Comparison of ENCODE assay signal across 26 cellular contexts in the genomic region with DNA sequence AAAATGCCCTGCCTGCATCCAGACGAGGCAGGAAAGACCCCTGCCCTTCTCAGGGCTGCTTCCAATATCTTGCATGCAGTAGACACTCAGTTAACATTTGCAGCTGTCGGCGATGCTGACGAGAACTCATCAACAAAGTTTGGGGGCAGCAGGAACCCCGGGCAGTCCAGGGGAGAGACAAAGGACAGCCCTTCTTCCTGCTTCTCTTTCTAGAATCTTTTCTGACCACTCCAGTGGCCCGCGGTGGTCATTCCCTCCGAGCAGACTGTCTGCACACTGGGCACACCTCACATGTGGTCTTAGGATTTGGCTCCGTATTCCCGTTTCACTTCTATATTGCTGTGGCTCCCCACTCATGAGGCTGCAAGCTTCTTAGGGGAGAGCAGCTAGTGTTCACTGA. TPM values are rescaled to one million over a fixed set of nuclear protein-coding genes. Genes with fewer than 3 reads are reported as not detected.
"Had no signal": no experiment of that assay in that cellular context is flagged by ENCODE, and none has a peak within 500 bp of the region (broad histone marks: within the 10 kb centered on the region; RNA-seq: fewer than 3 reads in every experiment).

No MANE protein-coding gene starts in this region.

- H3K27ac ChIP-seq: coronary artery, gastrocnemius medialis, neutrophil, sigmoid colon, skin epidermis, thyroid gland, upper lobe of right lung, vagina had no signal

- H3K4me1 ChIP-seq: gastrocnemius medialis, sigmoid colon, thyroid gland, upper lobe of right lung, vagina had no signal

- H3K27ac Mint-ChIP-seq: immature natural killer cell, naive B cell, nephron had no signal

- H3K9me3 Mint-ChIP-seq: immature natural killer cell, nephron had no signal

- DNase-seq: effector CD4-positive, alpha-beta T cell; gastrocnemius medialis; glutamatergic neuron; immature natural killer cell; left colon; left ventricle myocardium superior; mesenchymal stem cell; naive B cell; posterior cingulate gyrus; sigmoid colon; stimulated activated CD4-positive, alpha-beta T cell treated with anti-CD3 and anti-CD28 coated beads, Interleukin-12 subunit alpha, Interleukin-12 subunit beta, amount 100 ng/mL, for 4 hours; stimulated activated naive CD4-positive, alpha-beta T cell treated with Interleukin-2 at 50 U/mL for 16 hours; thyroid gland; upper lobe of right lung had no signal

- H3K27me3 Mint-ChIP-seq: naive B cell had no signal

- H3K4me3 Mint-ChIP-seq: immature natural killer cell, naive B cell, nephron had no signal

- H3K4me3 ChIP-seq: coronary artery, gastrocnemius medialis, lung, sigmoid colon, skin epidermis, thyroid gland, upper lobe of right lung, vagina had no signal

- H3K36me3 ChIP-seq: gastrocnemius medialis, sigmoid colon, thyroid gland, upper lobe of right lung, vagina had no signal

- ATAC-seq: gastrocnemius medialis, left colon, left ventricle myocardium superior, upper lobe of right lung had no signal

- H3K9me3 ChIP-seq: neutrophil, sigmoid colon, thyroid gland, upper lobe of right lung, vagina had no signal

- H3K4me1 Mint-ChIP-seq: immature natural killer cell, naive B cell, nephron had no signal

- H3K36me3 Mint-ChIP-seq: naive B cell had no signal

- H3K27me3 ChIP-seq: neutrophil, thyroid gland, vagina had no signal

RNA-seq across cellular contexts. Expression of a gene that starts 31.0 kb away (rescaled TPM):
- total RNA-seq: chondrocyte, dermis microvascular lymphatic vessel endothelial cell, fibroblast of villous mesenchyme, gastrocnemius medialis, left ventricle myocardium superior, osteoblast, pulmonary artery endothelial cell, sigmoid colon, vagina had no signal
- polyA plus RNA-seq: immature natural killer cell had no signal

RNA-seq across cellular contexts. Expression of a gene that starts 37.3 kb away (rescaled TPM):
- total RNA-seq: chondrocyte, dermis microvascular lymphatic vessel endothelial cell, fibroblast of villous mesenchyme, kidney epithelial cell, osteoblast, pulmonary artery endothelial cell had no signal
